1 cellular context compared by ENCODE assay signal in genomic region chr10:31752167-31752566, GRCh38.
TF ChIP-seq lines count a peak whose summit lies in the region.

No MANE protein-coding gene starts in this region.

TF ChIP-seq in SK-N-SH, 30 proteins besides CTCF, POLR2A, EP300 and RAD21 (continued from another document):
- TF ChIP-seq, protein P1, sequence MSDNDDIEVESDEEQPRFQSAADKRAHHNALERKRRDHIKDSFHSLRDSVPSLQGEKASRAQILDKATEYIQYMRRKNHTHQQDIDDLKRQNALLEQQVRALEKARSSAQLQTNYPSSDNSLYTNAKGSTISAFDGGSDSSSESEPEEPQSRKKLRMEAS (IDR thresholded peaks at IDR 0.05; ENCODE audit: low read depth) = no peak
- no peak for TF ChIP-seq TEAD4 (IDR thresholded peaks at IDR 0.05; ENCODE audit: borderline replicate concordance, insufficient read depth)
- TF ChIP-seq, protein P2, sequence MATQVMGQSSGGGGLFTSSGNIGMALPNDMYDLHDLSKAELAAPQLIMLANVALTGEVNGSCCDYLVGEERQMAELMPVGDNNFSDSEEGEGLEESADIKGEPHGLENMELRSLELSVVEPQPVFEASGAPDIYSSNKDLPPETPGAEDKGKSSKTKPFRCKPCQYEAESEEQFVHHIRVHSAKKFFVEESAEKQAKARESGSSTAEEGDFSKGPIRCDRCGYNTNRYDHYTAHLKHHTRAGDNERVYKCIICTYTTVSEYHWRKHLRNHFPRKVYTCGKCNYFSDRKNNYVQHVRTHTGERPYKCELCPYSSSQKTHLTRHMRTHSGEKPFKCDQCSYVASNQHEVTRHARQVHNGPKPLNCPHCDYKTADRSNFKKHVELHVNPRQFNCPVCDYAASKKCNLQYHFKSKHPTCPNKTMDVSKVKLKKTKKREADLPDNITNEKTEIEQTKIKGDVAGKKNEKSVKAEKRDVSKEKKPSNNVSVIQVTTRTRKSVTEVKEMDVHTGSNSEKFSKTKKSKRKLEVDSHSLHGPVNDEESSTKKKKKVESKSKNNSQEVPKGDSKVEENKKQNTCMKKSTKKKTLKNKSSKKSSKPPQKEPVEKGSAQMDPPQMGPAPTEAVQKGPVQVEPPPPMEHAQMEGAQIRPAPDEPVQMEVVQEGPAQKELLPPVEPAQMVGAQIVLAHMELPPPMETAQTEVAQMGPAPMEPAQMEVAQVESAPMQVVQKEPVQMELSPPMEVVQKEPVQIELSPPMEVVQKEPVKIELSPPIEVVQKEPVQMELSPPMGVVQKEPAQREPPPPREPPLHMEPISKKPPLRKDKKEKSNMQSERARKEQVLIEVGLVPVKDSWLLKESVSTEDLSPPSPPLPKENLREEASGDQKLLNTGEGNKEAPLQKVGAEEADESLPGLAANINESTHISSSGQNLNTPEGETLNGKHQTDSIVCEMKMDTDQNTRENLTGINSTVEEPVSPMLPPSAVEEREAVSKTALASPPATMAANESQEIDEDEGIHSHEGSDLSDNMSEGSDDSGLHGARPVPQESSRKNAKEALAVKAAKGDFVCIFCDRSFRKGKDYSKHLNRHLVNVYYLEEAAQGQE (IDR thresholded peaks at IDR 0.05; ENCODE audit: low read depth, low read length) = no peak
- TF ChIP-seq RXRA (IDR thresholded peaks at IDR 0.05; ENCODE audit: borderline replicate concordance, low read depth) = no peak
- no peak for TF ChIP-seq TAF1 (IDR thresholded peaks at IDR 0.05; ENCODE audit: borderline replicate concordance, low read depth, low read length)
- no peak for TF ChIP-seq RCOR1 (IDR thresholded peaks at IDR 0.05; ENCODE audit: low read length)
- TF ChIP-seq PBX3 (IDR thresholded peaks at IDR 0.05) = no peak
- TF ChIP-seq MXI1 (IDR thresholded peaks at IDR 0.05; ENCODE audit: low read depth, low read length) = no peak
- TF ChIP-seq POLR2AphosphoS5 (IDR thresholded peaks at IDR 0.05; ENCODE audit: low read depth, low read length) = no peak
- TF ChIP-seq GABPA (IDR thresholded peaks at IDR 0.05; ENCODE audit: low read depth) = no peak
- TF ChIP-seq TCF12 (IDR thresholded peaks at IDR 0.05) = no peak
- TF ChIP-seq FOXJ3 (CRISPR knock-in tag; IDR thresholded peaks at IDR 0.05) = no peak
- no peak for TF ChIP-seq NRF1 (IDR thresholded peaks at IDR 0.05; ENCODE audit: low read depth, low read length)
- no peak for TF ChIP-seq ELF1 (IDR thresholded peaks at IDR 0.05)
- no peak for TF ChIP-seq YY1 (IDR thresholded peaks at IDR 0.05; ENCODE audit: low read depth)
- TF ChIP-seq JUND (IDR thresholded peaks at IDR 0.05) = no peak
TF ChIP-seq in SK-N-SH: peak in this region for 0.
